In the genomic region with DNA sequence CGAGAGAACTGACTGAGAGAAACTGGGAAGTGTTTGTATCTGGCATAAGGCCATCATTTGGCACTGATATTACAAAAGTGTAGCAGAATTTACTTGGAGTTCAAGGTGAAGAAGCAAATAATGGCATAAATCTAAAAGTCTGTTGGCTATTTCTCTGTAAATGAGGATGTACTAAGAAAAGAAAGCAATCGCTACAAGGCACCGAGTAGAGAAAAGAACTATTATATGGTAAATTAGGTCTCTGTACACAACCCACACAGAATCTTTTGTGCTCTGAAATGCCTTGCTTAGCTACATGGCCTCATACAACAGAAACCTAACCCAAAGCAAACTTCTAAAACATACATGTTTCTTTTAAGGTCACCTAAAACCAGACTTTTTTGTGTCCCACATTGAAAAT, we compare ENCODE assay signal across 28 cellular contexts.
"Had no signal": no experiment of that assay in that cellular context is flagged by ENCODE, and none has a peak within 500 bp of the region (broad histone marks: within the 10 kb centered on the region; RNA-seq: fewer than 3 reads in every experiment).

No MANE protein-coding gene starts in this region.

- H3K4me3 ChIP-seq: adrenal gland, body of pancreas, esophagus muscularis mucosa, gastrocnemius medialis had no signal

- DNase-seq: activated CD4-positive, alpha-beta memory T cell treated with anti-CD3 and anti-CD28 coated beads for 36 hours; activated CD4-positive, alpha-beta T cell treated with anti-CD3 and anti-CD28 coated beads for 36 hours; activated CD4-positive, alpha-beta T cell treated with anti-CD3 and anti-CD28 coated beads, Interleukin-2, amount 10 ng/mL, durations not matched to agents 24 days and 14 days; activated CD4-positive, CD25-positive, alpha-beta regulatory T cell; activated CD4-positive, CD25-positive, alpha-beta regulatory T cell treated with anti-CD3 and anti-CD28 coated beads, Interleukin-2, amount 50 U/mL, for 72 hours; activated CD8-positive, alpha-beta memory T cell treated with anti-CD3 and anti-CD28 coated beads, Interleukin-2, amount 10 ng/mL, durations not matched to agents 7 days and 5 days; activated CD8-positive, alpha-beta memory T cell treated with anti-CD3 and anti-CD28 coated beads, Interleukin-2, amount 50 U/mL, for 4 hours; activated CD8-positive, alpha-beta T cell treated with anti-CD3 and anti-CD28 coated beads, Interleukin-2, amount 10 ng/mL, durations not matched to agents 7 days and 5 days; activated effector memory CD4-positive, alpha-beta T cell treated with anti-CD3 and anti-CD28 coated beads, Interleukin-2, amount 50 U/mL, for 16 hours; activated naive CD4-positive, alpha-beta T cell treated with anti-CD3 and anti-CD28 coated beads for 36 hours; activated naive CD8-positive, alpha-beta T cell treated with anti-CD3 and anti-CD28 coated beads for 36 hours; activated naive CD8-positive, alpha-beta T cell treated with anti-CD3 and anti-CD28 coated beads, Interleukin-2, amount 50 U/mL, for 24 hours; activated T-cell treated with anti-CD3 and anti-CD28 coated beads, Interleukin-2, amount 50 U/mL, for 1 hour; activated T-cell treated with anti-CD3 and anti-CD28 coated beads, Interleukin-2, amount 50 U/mL, for 48 hours; adrenal gland; amygdala; aorta; body of pancreas; caudate nucleus; cortex of kidney; dermis blood vessel endothelial cell; effector CD4-positive, alpha-beta T cell; effector memory CD8-positive, alpha-beta T cell; erythroblast; foreskin keratinocyte; gastrocnemius medialis; T-helper 2 cell had no signal

- ATAC-seq: activated CD4-positive, alpha-beta T cell treated with anti-CD3 and anti-CD28 coated beads for 36 hours; activated CD8-positive, alpha-beta memory T cell treated with anti-CD3 and anti-CD28 coated beads, Interleukin-2, amount 10 ng/mL, durations not matched to agents 7 days and 5 days; activated CD8-positive, alpha-beta T cell treated with anti-CD3 and anti-CD28 coated beads, Interleukin-2, amount 10 ng/mL, durations not matched to agents 7 days and 5 days; activated naive CD8-positive, alpha-beta T cell treated with anti-CD3 and anti-CD28 coated beads, Interleukin-2, amount 50 U/mL, for 24 hours; body of pancreas; effector memory CD8-positive, alpha-beta T cell; foreskin keratinocyte; gastrocnemius medialis had no signal

- H3K27ac ChIP-seq: adrenal gland, body of pancreas, esophagus muscularis mucosa, foreskin keratinocyte, gastrocnemius medialis had no signal

- H3K27me3 ChIP-seq: adrenal gland, body of pancreas, esophagus muscularis mucosa, foreskin keratinocyte, gastrocnemius medialis had no signal

- H3K4me1 ChIP-seq: adrenal gland, body of pancreas, gastrocnemius medialis had no signal

- H3K9me3 ChIP-seq: adrenal gland, body of pancreas, esophagus muscularis mucosa, gastrocnemius medialis had no signal

- H3K36me3 ChIP-seq: adrenal gland, esophagus muscularis mucosa, gastrocnemius medialis had no signal
